ENCODE assay signal across 9 cellular contexts in genomic region chr16:2468725-2469398, GRCh38. TPM values are rescaled to one million over a fixed set of nuclear protein-coding genes. Genes with fewer than 3 reads are reported as not detected.
DNase-seq lines count a peak whose midpoint lies in the region; ATAC-seq, FAIRE-seq and TF ChIP-seq lines count a peak whose summit lies in the region.
"Had no signal": no experiment of that assay in that cellular context is flagged by ENCODE, and none has a peak within 500 bp of the region (broad histone marks: within the 10 kb centered on the region; RNA-seq: fewer than 3 reads in every experiment).

No MANE protein-coding gene starts in this region.

- FAIRE-seq in GM12878 (lab: Jason Lieb, UNC): no peak

- peaks cover 22% of the 10 kb centered on the region for H3K4me1 Mint-ChIP-seq in activated T-cell treated with anti-CD3 and anti-CD28 coated beads, Interleukin-2, amount 50 U/mL, for 24 hours (ENCODE audit: low read depth)
- peaks cover 21% of the 10 kb centered on the region for H3K4me1 Mint-ChIP-seq in neural progenitor cell
- H3K4me1 Mint-ChIP-seq in endothelial cell (ENCODE audit: unreplicated experiment): peaks cover 4% of the 10 kb centered on the region

- H3F3A ChIP-seq in neural progenitor cell (ENCODE audit: low read depth): peaks cover 76% of the 10 kb centered on the region

- no peak for TF ChIP-seq CTCF in GM12878 (IDR thresholded peaks at IDR 0.05 in 2 of 3, conservative IDR thresholded peaks at IDR 0.05 in 1 of 3; ENCODE audit: control insufficient read depth in 2 of 3, extremely low read depth in 1 of 3, insufficient read depth in 1 of 3, low read depth in 3 of 3, low read length in 3 of 3)
- TF ChIP-seq CTCF in neural progenitor cell (IDR thresholded peaks at IDR 0.05): no peak
- TF ChIP-seq CTCF in endothelial cell (IDR thresholded peaks at IDR 0.05; ENCODE audit: unreplicated experiment): no peak

- RAD21 ChIA-PET in GM12878 (lab: Charles Lee; ENCODE audit: unreplicated experiment): interaction anchor here (0.5 to 3.5 kb wide), 9 partner anchors 9 to 84 kb away, joined by 3 to 17 read pairs (median 4); partner anchors contain the start of genes CCNF and TEDC2

- peak overlapping the region; percentile 25 for H3K4me3 Mint-ChIP-seq in activated T-cell treated with anti-CD3 and anti-CD28 coated beads, Interleukin-2, amount 50 U/mL, for 24 hours
- H3K4me3 Mint-ChIP-seq in neural progenitor cell (peak overlapping the region; percentile 73), endothelial cell (ENCODE audit: unreplicated experiment) (no peak overlapping the region)

- H3K36me3 ChIP-seq in GM12878 (ENCODE audit: control insufficient read depth in 2 of 2, insufficient read depth in 2 of 2, low read length in 1 of 2): no peaks in the 10 kb centered on the region
- no peaks in the 10 kb centered on the region for H3K36me3 ChIP-seq in neural progenitor cell
- H3K36me3 ChIP-seq: ovary had no signal

- peak overlapping the region; percentile 72; the same call in 1 of the 2 replicates for H3K4me3 ChIP-seq in GM12878
- peak overlapping the region; percentile 47 for H3K4me3 ChIP-seq in neural progenitor cell

- ATAC-seq in GM12878 (peak; percentile 69), GM21367 (IDR thresholded peaks at IDR 0.05; ENCODE audit: unreplicated experiment) (no peak)

- H3K27ac ChIP-seq in GM12878 (ENCODE audit: control insufficient read depth, insufficient read depth): peak overlapping the region; percentile 24; the same call in 1 of the 2 replicates
- H3K27ac ChIP-seq in neural progenitor cell: no peak overlapping the region

- in situ Hi-C loops in GM12878 (cut with MboI): no loop called here

- WGBS in GM12878 (ENCODE audit: insufficient coverage, insufficient replicate concordance, low lambda C conversion rate, missing lambda C conversion rate): 2% methylated on average over 12 of the region's 14 CpGs

- H3K27me3 Mint-ChIP-seq in activated T-cell treated with anti-CD3 and anti-CD28 coated beads, Interleukin-2, amount 50 U/mL, for 24 hours: peaks cover 44% of the 10 kb centered on the region
- H3K27me3 Mint-ChIP-seq in neural progenitor cell (ENCODE audit: insufficient read depth, low read depth) (peaks cover 18% of the 10 kb centered on the region), endothelial cell (ENCODE audit: unreplicated experiment) (peaks cover 27% of the 10 kb centered on the region)

- no peaks in the 10 kb centered on the region for H4K20me1 ChIP-seq in GM12878 (ENCODE audit: control insufficient read depth, insufficient read depth)
- H4K20me1 ChIP-seq in neural progenitor cell (ENCODE audit: low read depth): peaks cover 20% of the 10 kb centered on the region

- H3K4me1 ChIP-seq in GM12878 (ENCODE audit: control insufficient read depth, insufficient read depth, low read length) (peaks cover 17% of the 10 kb centered on the region), neural progenitor cell (peaks cover 40% of the 10 kb centered on the region)

- H3K9ac ChIP-seq in GM12878 (ENCODE audit: control insufficient read depth, insufficient read depth, low read length): peak overlapping the region; percentile 24
- H3K9ac ChIP-seq in neural progenitor cell: no peak overlapping the region

- H2AFZ ChIP-seq in GM12878 (ENCODE audit: control insufficient read depth, low read depth, low read length): peak overlapping the region; percentile 24; the same call in 1 of the 2 replicates
- H2AFZ ChIP-seq in neural progenitor cell (replicated peaks): no peak overlapping the region

- H3K9me3 ChIP-seq in GM12878 (replicated peaks; ENCODE audit: control insufficient read depth, insufficient read depth, low read length) (no peaks in the 10 kb centered on the region), neural progenitor cell (ENCODE audit: low read depth) (no peaks in the 10 kb centered on the region)
- H3K9me3 ChIP-seq: ovary had no signal

- no peak for TF ChIP-seq POLR2A in GM12878 (IDR thresholded peaks at IDR 0.05; ENCODE audit: low read depth, low read length)

- peak overlapping the region; percentile 26 for H3K27ac Mint-ChIP-seq in activated T-cell treated with anti-CD3 and anti-CD28 coated beads, Interleukin-2, amount 50 U/mL, for 24 hours
- H3K27ac Mint-ChIP-seq in neural progenitor cell: no peak overlapping the region
- H3K27ac Mint-ChIP-seq in endothelial cell (ENCODE audit: unreplicated experiment): no peak overlapping the region

- peak; percentile 12 to 67; a peak in 1 of 4 replicates for TF ChIP-seq EP300 in GM12878 (IDR thresholded peaks at IDR 0.05; ENCODE audit: borderline replicate concordance in 1 of 2, control insufficient read depth in 1 of 2, low read depth in 2 of 2, low read length in 2 of 2)

- no peak for TF ChIP-seq RAD21 in GM12878 (IDR thresholded peaks at IDR 0.05; ENCODE audit: insufficient read depth, low read depth, low read length)

- H3K79me2 ChIP-seq in GM12878 (ENCODE audit: control insufficient read depth, insufficient read depth, low read length) (no peaks in the 10 kb centered on the region), neural progenitor cell (ENCODE audit: low read depth) (no peaks in the 10 kb centered on the region)

- BruUV-seq in GM12878 (replicated peaks; lab: Mats Ljungman, UMichigan): no TSS peak

- H3K36me3 Mint-ChIP-seq in activated T-cell treated with anti-CD3 and anti-CD28 coated beads, Interleukin-2, amount 50 U/mL, for 24 hours (ENCODE audit: low read depth): no peaks in the 10 kb centered on the region
- H3K36me3 Mint-ChIP-seq in neural progenitor cell (no peaks in the 10 kb centered on the region), endothelial cell (ENCODE audit: low read depth, unreplicated experiment) (no peaks in the 10 kb centered on the region)

- DNase-seq in activated T-cell treated with anti-CD3 and anti-CD28 coated beads, Interleukin-2, amount 50 U/mL, for 24 hours: peak; percentile 42
- no peak for DNase-seq in activated T-cell treated with anti-CD3 and anti-CD28 coated beads, Interleukin-2, amount 50 U/mL, for 48 hours
- DNase-seq in NCI-H2081 (lab: John Stamatoyannopoulos, UW) (peak; percentile 95), GM12878 (ENCODE audit: low read depth, low spot score) (peak; percentile 49), neural progenitor cell (ENCODE audit: low spot score) (peak; percentile 47), endothelial cell (ENCODE audit: low spot score) (no peak)
- no peak for DNase-seq in NK-92 treated with Interleukin-12 subunit alpha and Interleukin-12 subunit beta, amount 100 ng/mL, for 24 hours (lab: John Stamatoyannopoulos, UW)

- intact Hi-C loops in GM12878 (cut with micrococcal nuclease; ENCODE audit: unreplicated experiment): loop anchor here (5.0 kb wide), 1 partner anchor 38 kb away; no protein-coding TSS in a partner anchor

- H3K4me2 ChIP-seq in GM12878 (ENCODE audit: control insufficient read depth, insufficient read depth) (peak overlapping the region; percentile 90), neural progenitor cell (peak overlapping the region; percentile 92)

- H3K27me3 ChIP-seq in GM12878 (replicated peaks in 1 of 2; ENCODE audit: control insufficient read depth in 2 of 2, insufficient read depth in 2 of 2, low read length in 1 of 2) (peaks cover 0 to 2% of the 10 kb centered on the region in 2 experiments; a peak in 1 of 4 replicates), neural progenitor cell (peaks cover 33% of the 10 kb centered on the region)

- CTCF ChIA-PET in GM12878 (lab: Yijun Ruan, JAX): interaction anchor here (0.6 to 2.6 kb wide), 11 partner anchors 9 to 314 kb away, joined by 3 to 20 read pairs (median 4); partner anchors contain the start of genes CCNF, TEDC2 and TRAF7

- SMC1A ChIA-PET in GM12878 (lab: Charles Lee; ENCODE audit: uncharacterized antibody, unreplicated experiment): interaction anchor here (0.7 to 2.5 kb wide), 4 partner anchors 10 to 41 kb away, joined by 3 to 8 read pairs (median 6); partner anchors contain the start of gene CCNF

- POLR2A ChIA-PET in GM12878 (lab: Charles Lee): interaction anchor here (0.6 to 2.5 kb wide), 13 partner anchors 9 to 1801 kb away, joined by 3 to 11 read pairs (median 5); partner anchors contain the start of genes ABCA3, ECI1, RHOT2 and TEDC2

- no peaks in the 10 kb centered on the region for H3K9me3 Mint-ChIP-seq in activated T-cell treated with anti-CD3 and anti-CD28 coated beads, Interleukin-2, amount 50 U/mL, for 24 hours
- H3K9me3 Mint-ChIP-seq in neural progenitor cell (no peaks in the 10 kb centered on the region), endothelial cell (ENCODE audit: unreplicated experiment) (no peaks in the 10 kb centered on the region)

RNA-seq across cellular contexts. Expression of gene NTN3, which starts 2.2 kb away (rescaled TPM):
- 1.1 and 1.9 TPM in 2 replicates for total RNA-seq in GM12878 (2013; cell fraction: nucleolus; rRNA removed)
- not detected in 2 replicates for total RNA-seq in GM12878 (2014; rRNA removed)
- not detected in 2 replicates for total RNA-seq in GM12878 (2014; rRNA removed; fragmentation: Illumina TruSeq; extraction: Trizol)
- not detected in 2 replicates for total RNA-seq in GM12878 (2021)
- not detected for polyA plus RNA-seq in GM12878 (2011; ENCODE audit: low read depth)
- polyA plus RNA-seq in GM12878 (2011; rRNA removed): not detected in 2 replicates
- polyA plus RNA-seq in GM12878 (2011; cell fraction: cytosol; rRNA removed): 0.04 and 0.07 TPM in 2 replicates
- 0.42 and 0.63 TPM in 2 replicates for polyA plus RNA-seq in GM12878 (2011; cell fraction: nucleus; rRNA removed)
- 0.08 TPM in 1 of 2 replicates, not detected in the other for polyA plus RNA-seq in GM12878 (2012)
- polyA plus RNA-seq in GM12878 (2014; fragmentation: Illumina TruSeq; extraction: Trizol): not detected in 2 replicates
- polyA plus RNA-seq in GM12878 (2014; fragmentation: Nextera tagmentation; extraction: Ambion mirVana): not detected
- polyA plus RNA-seq in GM12878 (2014; rRNA removed): 0.04 and 0.22 TPM in 2 replicates
- not detected for polyA plus RNA-seq in GM12878 (2016; fragmentation: Nextera tagmentation; extraction: Ambion mirVana)
- not detected in 2 replicates for polyA minus RNA-seq in GM12878 (2011; rRNA and poly(A)+ RNA removed)
- not detected in 2 replicates for polyA minus RNA-seq in GM12878 (2011; cell fraction: cytosol; rRNA and poly(A)+ RNA removed)
- 0.29 and 0.36 TPM in 2 replicates for polyA minus RNA-seq in GM12878 (2011; cell fraction: nucleus; rRNA and poly(A)+ RNA removed)
- total RNA-seq in neural progenitor cell (ENCODE audit: low replicate concordance): 1.7 and 3.6 TPM in 2 replicates
- not detected for total RNA-seq in endothelial cell (ENCODE audit: unreplicated experiment)

RNA-seq across cellular contexts. Expression of gene TBC1D24, which starts 6.1 kb away (rescaled TPM):
- 29.8 and 34.7 TPM in 2 replicates for total RNA-seq in GM12878 (2013; cell fraction: nucleolus; rRNA removed)
- total RNA-seq in GM12878 (2014; rRNA removed) (5.6 and 6.6 TPM in 2 replicates), GM12878 (2014; rRNA removed; fragmentation: Illumina TruSeq; extraction: Trizol) (3.3 and 3.5 TPM in 2 replicates), GM12878 (2021) (7.9 and 9.6 TPM in 2 replicates), neural progenitor cell (ENCODE audit: low replicate concordance) (8.2 and 11.9 TPM in 2 replicates), endothelial cell (ENCODE audit: unreplicated experiment) (17.3 TPM)
- 1.3 TPM for polyA plus RNA-seq in GM12878 (2011; ENCODE audit: low read depth)
- polyA plus RNA-seq in GM12878 (2011; rRNA removed) (3.4 and 4.3 TPM in 2 replicates), GM12878 (2014; fragmentation: Illumina TruSeq; extraction: Trizol) (2.6 and 2.7 TPM in 2 replicates), GM12878 (2014; fragmentation: Nextera tagmentation; extraction: Ambion mirVana) (1 to 10 TPM; 1.1 to 1.5 TPM), GM12878 (2014; rRNA removed) (5.7 and 6.9 TPM in 2 replicates), GM12878 (2016; fragmentation: Nextera tagmentation; extraction: Ambion mirVana) (1 to 10 TPM; 4.6 to 5.8 TPM)
- polyA plus RNA-seq in GM12878 (2011; cell fraction: cytosol; rRNA removed): 4.9 and 6.5 TPM in 2 replicates
- 18.3 and 21.2 TPM in 2 replicates for polyA plus RNA-seq in GM12878 (2011; cell fraction: nucleus; rRNA removed)
- 2.5 and 2.8 TPM in 2 replicates for polyA plus RNA-seq in GM12878 (2012)
- 8.9 and 13.5 TPM in 2 replicates for polyA minus RNA-seq in GM12878 (2011; rRNA and poly(A)+ RNA removed)
- 4.0 and 4.5 TPM in 2 replicates for polyA minus RNA-seq in GM12878 (2011; cell fraction: cytosol; rRNA and poly(A)+ RNA removed)
- polyA minus RNA-seq in GM12878 (2011; cell fraction: nucleus; rRNA and poly(A)+ RNA removed): 5.4 and 9.6 TPM in 2 replicates

RNA-seq across cellular contexts. Expression of gene TEDC2, which starts 9.0 kb away (rescaled TPM):
- 15.9 and 19.2 TPM in 2 replicates for total RNA-seq in GM12878 (2013; cell fraction: nucleolus; rRNA removed)
- 38.0 and 38.9 TPM in 2 replicates for total RNA-seq in GM12878 (2014; rRNA removed)
- total RNA-seq in GM12878 (2014; rRNA removed; fragmentation: Illumina TruSeq; extraction: Trizol): 9.2 and 10.4 TPM in 2 replicates
- total RNA-seq in GM12878 (2021): 24.9 and 30.8 TPM in 2 replicates
- polyA plus RNA-seq in GM12878 (2011; ENCODE audit: low read depth): 2.7 TPM
- 2.9 and 6.7 TPM in 2 replicates for polyA plus RNA-seq in GM12878 (2011; rRNA removed)
- 8.0 and 16.1 TPM in 2 replicates for polyA plus RNA-seq in GM12878 (2011; cell fraction: cytosol; rRNA removed)
- polyA plus RNA-seq in GM12878 (2011; cell fraction: nucleus; rRNA removed): 84.2 and 116 TPM in 2 replicates
- 8.3 and 8.8 TPM in 2 replicates for polyA plus RNA-seq in GM12878 (2012)
- 2.9 and 7.4 TPM in 2 replicates for polyA plus RNA-seq in GM12878 (2014; fragmentation: Illumina TruSeq; extraction: Trizol)
- 1 to 10 TPM in 1 of 2 experiments, under 1 TPM in 1; 0.23 to 2.5 TPM for polyA plus RNA-seq in GM12878 (2014; fragmentation: Nextera tagmentation; extraction: Ambion mirVana)
- 27.8 and 35.3 TPM in 2 replicates for polyA plus RNA-seq in GM12878 (2014; rRNA removed)
- polyA plus RNA-seq in GM12878 (2016; fragmentation: Nextera tagmentation; extraction: Ambion mirVana): 10 to 100 TPM; 40.4 to 47.9 TPM
- polyA minus RNA-seq in GM12878 (2011; rRNA and poly(A)+ RNA removed): 3.1 and 10.9 TPM in 2 replicates
- polyA minus RNA-seq in GM12878 (2011; cell fraction: cytosol; rRNA and poly(A)+ RNA removed): 2.7 and 6.4 TPM in 2 replicates
- polyA minus RNA-seq in GM12878 (2011; cell fraction: nucleus; rRNA and poly(A)+ RNA removed): 22.4 and 41.5 TPM in 2 replicates
- 29.1 and 62.1 TPM in 2 replicates for total RNA-seq in neural progenitor cell (ENCODE audit: low replicate concordance)
- total RNA-seq in endothelial cell (ENCODE audit: unreplicated experiment): 9.1 TPM

RNA-seq across cellular contexts. Expression of gene CCNF, which starts 39.6 kb away (rescaled TPM):
- 35.6 and 37.8 TPM in 2 replicates for total RNA-seq in GM12878 (2013; cell fraction: nucleolus; rRNA removed)
- total RNA-seq in GM12878 (2014; rRNA removed) (44.1 and 50.3 TPM in 2 replicates), GM12878 (2014; rRNA removed; fragmentation: Illumina TruSeq; extraction: Trizol) (23.5 and 27.1 TPM in 2 replicates), GM12878 (2021) (48.9 and 54.2 TPM in 2 replicates), neural progenitor cell (ENCODE audit: low replicate concordance) (41.6 and 67.3 TPM in 2 replicates), endothelial cell (ENCODE audit: unreplicated experiment) (30.2 TPM)
- 7.0 TPM for polyA plus RNA-seq in GM12878 (2011; ENCODE audit: low read depth)
- polyA plus RNA-seq in GM12878 (2011; rRNA removed) (9.1 and 16.3 TPM in 2 replicates), GM12878 (2014; fragmentation: Illumina TruSeq; extraction: Trizol) (11.1 and 18.7 TPM in 2 replicates), GM12878 (2014; fragmentation: Nextera tagmentation; extraction: Ambion mirVana) (1 to 10 TPM; 4.0 to 4.7 TPM), GM12878 (2014; rRNA removed) (27.8 and 30.8 TPM in 2 replicates), GM12878 (2016; fragmentation: Nextera tagmentation; extraction: Ambion mirVana) (10 to 100 TPM; 59.1 to 63.2 TPM)
- 28.3 and 29.8 TPM in 2 replicates for polyA plus RNA-seq in GM12878 (2011; cell fraction: cytosol; rRNA removed)
- polyA plus RNA-seq in GM12878 (2011; cell fraction: nucleus; rRNA removed): 37.2 and 52.6 TPM in 2 replicates
- 13.5 and 17.0 TPM in 2 replicates for polyA plus RNA-seq in GM12878 (2012)
- 51.9 and 87.8 TPM in 2 replicates for polyA minus RNA-seq in GM12878 (2011; rRNA and poly(A)+ RNA removed)
- polyA minus RNA-seq in GM12878 (2011; cell fraction: cytosol; rRNA and poly(A)+ RNA removed): 38.4 and 38.9 TPM in 2 replicates
- 26.7 and 43.5 TPM in 2 replicates for polyA minus RNA-seq in GM12878 (2011; cell fraction: nucleus; rRNA and poly(A)+ RNA removed)

RNA-seq across cellular contexts. Expression of gene ATP6V0C, which starts 44.9 kb away (rescaled TPM):
- total RNA-seq in GM12878 (2013; cell fraction: nucleolus; rRNA removed): 23.2 and 35.0 TPM in 2 replicates
- total RNA-seq in GM12878 (2014; rRNA removed): 14.0 and 19.1 TPM in 2 replicates
- total RNA-seq in GM12878 (2014; rRNA removed; fragmentation: Illumina TruSeq; extraction: Trizol): 8.2 and 10.4 TPM in 2 replicates
- total RNA-seq in GM12878 (2021): 127 and 135 TPM in 2 replicates
- polyA plus RNA-seq in GM12878 (2011; ENCODE audit: low read depth): 42.6 TPM
- polyA plus RNA-seq in GM12878 (2011; rRNA removed): 1.5 and 5.9 TPM in 2 replicates
- polyA plus RNA-seq in GM12878 (2011; cell fraction: cytosol; rRNA removed): 17.1 and 29.2 TPM in 2 replicates
- 23.8 and 36.7 TPM in 2 replicates for polyA plus RNA-seq in GM12878 (2011; cell fraction: nucleus; rRNA removed)
- 148 and 155 TPM in 2 replicates for polyA plus RNA-seq in GM12878 (2012)
- polyA plus RNA-seq in GM12878 (2014; fragmentation: Illumina TruSeq; extraction: Trizol): 8.7 and 17.6 TPM in 2 replicates
- 10 to 100 TPM in 1 of 2 experiments, 1 to 10 TPM in 1; 2.4 to 16.5 TPM for polyA plus RNA-seq in GM12878 (2014; fragmentation: Nextera tagmentation; extraction: Ambion mirVana)
- 32.2 and 53.4 TPM in 2 replicates for polyA plus RNA-seq in GM12878 (2014; rRNA removed)
- 100 to 1,000 TPM; 107 to 115 TPM for polyA plus RNA-seq in GM12878 (2016; fragmentation: Nextera tagmentation; extraction: Ambion mirVana)
- 7.2 and 8.9 TPM in 2 replicates for polyA minus RNA-seq in GM12878 (2011; rRNA and poly(A)+ RNA removed)
- 44.1 and 66.7 TPM in 2 replicates for polyA minus RNA-seq in GM12878 (2011; cell fraction: cytosol; rRNA and poly(A)+ RNA removed)
- 8.8 and 18.3 TPM in 2 replicates for polyA minus RNA-seq in GM12878 (2011; cell fraction: nucleus; rRNA and poly(A)+ RNA removed)
- 11.6 and 44.3 TPM in 2 replicates for total RNA-seq in neural progenitor cell (ENCODE audit: low replicate concordance)
- 157 TPM for total RNA-seq in endothelial cell (ENCODE audit: unreplicated experiment)

Comparison
In these comparisons a context has a peak if more than half of its experiments do, and no peak if none do; other contexts are left out.
1. DNase-seq: peak in activated T-cell treated with anti-CD3 and anti-CD28 coated beads, Interleukin-2, amount 50 U/mL, for 24 hours (single experiment), NCI-H2081 (2 of 2), GM12878 (single experiment) and neural progenitor cell (single experiment); none in activated T-cell treated with anti-CD3 and anti-CD28 coated beads, Interleukin-2, amount 50 U/mL, for 48 hours (0 of 2), endothelial cell (single experiment) and NK-92 treated with Interleukin-12 subunit alpha and Interleukin-12 subunit beta, amount 100 ng/mL, for 24 hours (single experiment).